ENCODE assay signal across 1 cellular context in the genomic region with DNA sequence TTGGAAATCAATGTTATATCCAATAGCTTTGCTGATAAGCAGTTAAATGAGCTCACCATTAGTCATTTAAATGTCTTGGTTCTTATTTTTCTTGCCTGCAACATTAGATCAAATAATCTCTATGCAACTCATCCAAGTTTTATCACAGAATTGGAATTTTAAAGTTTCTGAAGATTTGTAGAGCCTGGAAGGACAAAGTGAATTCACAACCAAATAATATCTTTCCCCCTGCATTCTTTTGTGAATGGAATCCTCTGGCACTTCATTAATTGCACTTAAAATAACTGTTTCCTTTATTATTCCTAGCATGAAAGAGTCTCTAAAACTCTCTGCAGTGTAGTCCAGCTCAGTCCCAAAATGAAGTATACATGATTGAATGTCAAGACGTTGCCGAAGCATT.
TF ChIP-seq lines count a peak whose summit lies in the region.

No MANE protein-coding gene starts in this region.

TF ChIP-seq in HepG2, 621 proteins besides CTCF, POLR2A, EP300 and RAD21:
- TF ChIP-seq MEIS2 (CRISPR knock-in tag; IDR thresholded peaks at IDR 0.05) (no peak), ZNF574 (CRISPR knock-in tag; IDR thresholded peaks at IDR 0.05) (no peak), MEIS1 (CRISPR knock-in tag; IDR thresholded peaks at IDR 0.05; ENCODE audit: borderline replicate concordance) (no peak), NR2F6 (IDR thresholded peaks at IDR 0.05) (no peak), NR2F6 (CRISPR knock-in tag; IDR thresholded peaks at IDR 0.05) (no peak), ZNF263 (CRISPR knock-in tag; IDR thresholded peaks at IDR 0.05) (no peak), FOXA3 (CRISPR knock-in tag; IDR thresholded peaks at IDR 0.05) (no peak), REL (CRISPR knock-in tag; conservative IDR thresholded peaks at IDR 0.05) (no peak), HNRNPK (IDR thresholded peaks at IDR 0.05; ENCODE audit: low read depth, low read length, poor library complexity, severe bottlenecking) (no peak), HNF4A (CRISPR knock-in tag; IDR thresholded peaks at IDR 0.05) (no peak), CREB1 (IDR thresholded peaks at IDR 0.05) (no peak), CREB1 (CRISPR knock-in tag; IDR thresholded peaks at IDR 0.05) (no peak), ZNF180 (CRISPR knock-in tag; IDR thresholded peaks at IDR 0.05; ENCODE audit: borderline replicate concordance, low read depth) (no peak)
